Comparison of ENCODE assay signal across 10 cellular contexts in genomic region chr2:74304332-74305148, GRCh38.
"Had no signal": no experiment of that assay in that cellular context is flagged by ENCODE, and none has a peak within 500 bp of the region (broad histone marks: within the 10 kb centered on the region; RNA-seq: fewer than 3 reads in every experiment).

No MANE protein-coding gene starts in this region.

- H3K27ac Mint-ChIP-seq: neural progenitor cell had no signal

- H3K36me3 ChIP-seq: neural progenitor cell, right atrium auricular region, SJSA1, upper lobe of left lung had no signal

- H3K27ac ChIP-seq: neural progenitor cell, right atrium auricular region, SJSA1, upper lobe of left lung had no signal

- H2AFZ ChIP-seq: neural progenitor cell had no signal

- H3K4me3 ChIP-seq: neural progenitor cell, right atrium auricular region, SJSA1, upper lobe of left lung had no signal

- DNase-seq: activated CD4-positive, CD25-positive, alpha-beta regulatory T cell treated with anti-CD3 and anti-CD28 coated beads, Interleukin-2, amount 50 U/mL, for 72 hours; activated effector memory CD4-positive, alpha-beta T cell treated with anti-CD3 and anti-CD28 coated beads, Interleukin-2, amount 50 U/mL, for 16 hours; cortex of kidney; hippocampal formation; small intestine had no signal

- H3K4me3 Mint-ChIP-seq: neural progenitor cell had no signal

- H3K9ac ChIP-seq: neural progenitor cell had no signal

- H3K27me3 ChIP-seq: neural progenitor cell, right atrium auricular region, SJSA1, upper lobe of left lung had no signal

- H3K9me3 ChIP-seq: right atrium auricular region, SJSA1, upper lobe of left lung had no signal

- FAIRE-seq: astrocyte, small intestine had no signal

- H3K9me3 Mint-ChIP-seq: neural progenitor cell had no signal

- H3K36me3 Mint-ChIP-seq: neural progenitor cell had no signal

- H3K4me2 ChIP-seq: neural progenitor cell had no signal

- H3K4me1 ChIP-seq: neural progenitor cell, right atrium auricular region, SJSA1, upper lobe of left lung had no signal
